Comparison of ENCODE assay signal across 8 cellular contexts in the genomic region with DNA sequence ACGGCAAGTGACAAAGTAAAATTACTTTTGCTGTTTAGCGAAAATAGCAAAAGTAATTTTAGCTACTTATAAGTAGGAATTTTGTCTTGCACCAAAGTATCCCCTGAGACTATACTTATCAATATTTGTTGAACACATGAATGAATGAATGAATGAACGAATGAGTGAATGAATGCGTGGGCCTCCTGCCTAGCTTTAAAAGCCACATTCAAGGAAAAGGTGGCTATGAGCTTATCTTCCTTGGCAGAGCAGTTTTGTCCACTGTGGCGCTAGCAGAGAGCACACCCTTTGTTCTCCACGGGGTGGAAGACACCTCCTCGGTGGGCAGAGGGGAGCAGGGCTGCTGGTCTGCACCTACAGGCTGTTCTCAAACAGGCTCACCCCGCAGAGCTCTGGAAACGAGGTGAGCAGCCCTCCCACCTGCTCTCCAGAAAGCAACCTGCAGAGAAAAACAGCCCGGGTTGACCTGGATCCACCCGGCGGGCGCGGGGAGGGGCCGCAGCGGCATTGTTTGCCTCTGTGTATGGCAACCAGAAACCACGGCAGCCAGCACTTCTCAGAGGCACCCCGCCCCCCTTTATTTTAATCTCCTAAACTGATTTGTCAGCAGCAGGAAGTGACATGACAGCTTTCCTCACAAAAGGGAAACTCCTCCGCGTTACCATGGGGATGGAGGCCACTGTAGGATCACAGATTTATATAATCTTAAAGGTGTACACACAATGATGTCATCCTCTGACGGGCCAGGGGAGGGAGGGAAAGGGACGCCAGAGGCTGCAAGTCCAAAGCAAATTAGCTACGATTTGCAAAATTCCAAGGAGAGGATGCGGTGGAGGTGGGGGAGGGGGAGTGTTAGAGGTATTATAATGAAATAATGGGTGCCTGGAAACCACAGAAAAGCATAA. TPM values are rescaled to one million over a fixed set of nuclear protein-coding genes. Genes with fewer than 3 reads are reported as not detected.
DNase-seq lines count a peak whose midpoint lies in the region; ATAC-seq and TF ChIP-seq lines count a peak whose summit lies in the region.

No MANE protein-coding gene starts in this region.

- ATAC-seq in GM19372 (IDR thresholded peaks at IDR 0.05; ENCODE audit: low read depth, unreplicated experiment) (peak; percentile 92), HG03521 (IDR thresholded peaks at IDR 0.05; ENCODE audit: unreplicated experiment) (peak; percentile 76), left lung (peak; percentile 70)

- H3K27ac ChIP-seq in C4-2B: peak overlapping the region; percentile 78
- H3K27ac ChIP-seq in left lung: peak overlapping the region; percentile 100

- peak; percentile 99 for DNase-seq in NCI-H69 (lab: John Stamatoyannopoulos, UW)
- peak; percentile 95 for DNase-seq in activated CD4-positive, alpha-beta T cell treated with anti-CD3 and anti-CD28 coated beads, Interleukin-2, amount 50 U/mL, for 1 hour
- peak; percentile 100 for DNase-seq in dedifferentiated amniotic fluid mesenchymal stem cell (ENCODE audit: extremely low spot score)
- DNase-seq in left lung: peak; percentile 96 to 97
- peak; percentile 95 for DNase-seq in stimulated activated CD4-positive, alpha-beta T cell treated with anti-CD3 and anti-CD28 coated beads, Interleukin-2, amount 100 ng/mL, for 4 hours (ENCODE audit: low read depth)

- H3K4me3 ChIP-seq in left lung: peak overlapping the region in 1 of 2 donors; percentile 93

- TF ChIP-seq CTCF in C4-2B (conservative IDR thresholded peaks at IDR 0.05) (no peak), left lung (IDR thresholded peaks at IDR 0.05) (no peak)

- H3K4me1 ChIP-seq in left lung: peaks cover 14 to 59% of the 10 kb centered on the region in 2 donors

- intact Hi-C loops in left lung (cut with DNase I): no loop called here

- H3K9me3 ChIP-seq in left lung: peaks cover 0 to 4% of the 10 kb centered on the region in 2 donors

- peaks cover 0 to 33% of the 10 kb centered on the region in 2 donors for H3K36me3 ChIP-seq in left lung

- H3K27me3 ChIP-seq in left lung: no peaks in the 10 kb centered on the region

RNA-seq across cellular contexts. Expression of gene DUSP1, which starts 5.9 kb away (rescaled TPM):
- 100 to 1,000 TPM; 203 to 239 TPM for total RNA-seq in left lung
